1 cellular context compared by ENCODE assay signal in genomic region chrX:150959557-150959956, GRCh38.
TF ChIP-seq lines count a peak whose summit lies in the region.

No MANE protein-coding gene starts in this region.

TF ChIP-seq in GM12878, 131 proteins besides CTCF, POLR2A, EP300 and RAD21 (continued from another document):
- TF ChIP-seq, protein P1, sequence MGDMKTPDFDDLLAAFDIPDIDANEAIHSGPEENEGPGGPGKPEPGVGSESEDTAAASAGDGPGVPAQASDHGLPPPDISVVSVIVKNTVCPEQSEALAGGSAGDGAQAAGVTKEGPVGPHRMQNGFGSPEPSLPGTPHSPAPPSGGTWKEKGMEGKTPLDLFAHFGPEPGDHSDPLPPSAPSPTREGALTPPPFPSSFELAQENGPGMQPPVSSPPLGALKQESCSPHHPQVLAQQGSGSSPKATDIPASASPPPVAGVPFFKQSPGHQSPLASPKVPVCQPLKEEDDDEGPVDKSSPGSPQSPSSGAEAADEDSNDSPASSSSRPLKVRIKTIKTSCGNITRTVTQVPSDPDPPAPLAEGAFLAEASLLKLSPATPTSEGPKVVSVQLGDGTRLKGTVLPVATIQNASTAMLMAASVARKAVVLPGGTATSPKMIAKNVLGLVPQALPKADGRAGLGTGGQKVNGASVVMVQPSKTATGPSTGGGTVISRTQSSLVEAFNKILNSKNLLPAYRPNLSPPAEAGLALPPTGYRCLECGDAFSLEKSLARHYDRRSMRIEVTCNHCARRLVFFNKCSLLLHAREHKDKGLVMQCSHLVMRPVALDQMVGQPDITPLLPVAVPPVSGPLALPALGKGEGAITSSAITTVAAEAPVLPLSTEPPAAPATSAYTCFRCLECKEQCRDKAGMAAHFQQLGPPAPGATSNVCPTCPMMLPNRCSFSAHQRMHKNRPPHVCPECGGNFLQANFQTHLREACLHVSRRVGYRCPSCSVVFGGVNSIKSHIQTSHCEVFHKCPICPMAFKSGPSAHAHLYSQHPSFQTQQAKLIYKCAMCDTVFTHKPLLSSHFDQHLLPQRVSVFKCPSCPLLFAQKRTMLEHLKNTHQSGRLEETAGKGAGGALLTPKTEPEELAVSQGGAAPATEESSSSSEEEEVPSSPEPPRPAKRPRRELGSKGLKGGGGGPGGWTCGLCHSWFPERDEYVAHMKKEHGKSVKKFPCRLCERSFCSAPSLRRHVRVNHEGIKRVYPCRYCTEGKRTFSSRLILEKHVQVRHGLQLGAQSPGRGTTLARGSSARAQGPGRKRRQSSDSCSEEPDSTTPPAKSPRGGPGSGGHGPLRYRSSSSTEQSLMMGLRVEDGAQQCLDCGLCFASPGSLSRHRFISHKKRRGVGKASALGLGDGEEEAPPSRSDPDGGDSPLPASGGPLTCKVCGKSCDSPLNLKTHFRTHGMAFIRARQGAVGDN (IDR thresholded peaks at IDR 0.05) = no peak
- no peak for TF ChIP-seq GATAD2B (conservative IDR thresholded peaks at IDR 0.05; ENCODE audit: low read depth)
- no peak for TF ChIP-seq ETV6 (conservative IDR thresholded peaks at IDR 0.05 in 1 of 2, IDR thresholded peaks at IDR 0.05 in 1 of 2; ENCODE audit: borderline replicate concordance in 1 of 2, low read depth in 1 of 2)
- TF ChIP-seq GABPA (IDR thresholded peaks at IDR 0.05; ENCODE audit: low read depth) = no peak
- no peak for TF ChIP-seq CHD4 (IDR thresholded peaks at IDR 0.05)
- no peak for TF ChIP-seq NR2C2 (IDR thresholded peaks at IDR 0.05; ENCODE audit: borderline replicate concordance, control insufficient read depth, insufficient read length, low read depth)
- no peak for TF ChIP-seq MEF2A (IDR thresholded peaks at IDR 0.05; ENCODE audit: insufficient read depth, low read depth, low read length)
- TF ChIP-seq, protein P2, sequence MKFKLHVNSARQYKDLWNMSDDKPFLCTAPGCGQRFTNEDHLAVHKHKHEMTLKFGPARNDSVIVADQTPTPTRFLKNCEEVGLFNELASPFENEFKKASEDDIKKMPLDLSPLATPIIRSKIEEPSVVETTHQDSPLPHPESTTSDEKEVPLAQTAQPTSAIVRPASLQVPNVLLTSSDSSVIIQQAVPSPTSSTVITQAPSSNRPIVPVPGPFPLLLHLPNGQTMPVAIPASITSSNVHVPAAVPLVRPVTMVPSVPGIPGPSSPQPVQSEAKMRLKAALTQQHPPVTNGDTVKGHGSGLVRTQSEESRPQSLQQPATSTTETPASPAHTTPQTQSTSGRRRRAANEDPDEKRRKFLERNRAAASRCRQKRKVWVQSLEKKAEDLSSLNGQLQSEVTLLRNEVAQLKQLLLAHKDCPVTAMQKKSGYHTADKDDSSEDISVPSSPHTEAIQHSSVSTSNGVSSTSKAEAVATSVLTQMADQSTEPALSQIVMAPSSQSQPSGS (IDR thresholded peaks at IDR 0.05; ENCODE audit: low read length) = no peak
- no peak for TF ChIP-seq ZNF592 (IDR thresholded peaks at IDR 0.05)
- no peak for TF ChIP-seq CREM (IDR thresholded peaks at IDR 0.05; ENCODE audit: low read depth)
- TF ChIP-seq, protein P3, sequence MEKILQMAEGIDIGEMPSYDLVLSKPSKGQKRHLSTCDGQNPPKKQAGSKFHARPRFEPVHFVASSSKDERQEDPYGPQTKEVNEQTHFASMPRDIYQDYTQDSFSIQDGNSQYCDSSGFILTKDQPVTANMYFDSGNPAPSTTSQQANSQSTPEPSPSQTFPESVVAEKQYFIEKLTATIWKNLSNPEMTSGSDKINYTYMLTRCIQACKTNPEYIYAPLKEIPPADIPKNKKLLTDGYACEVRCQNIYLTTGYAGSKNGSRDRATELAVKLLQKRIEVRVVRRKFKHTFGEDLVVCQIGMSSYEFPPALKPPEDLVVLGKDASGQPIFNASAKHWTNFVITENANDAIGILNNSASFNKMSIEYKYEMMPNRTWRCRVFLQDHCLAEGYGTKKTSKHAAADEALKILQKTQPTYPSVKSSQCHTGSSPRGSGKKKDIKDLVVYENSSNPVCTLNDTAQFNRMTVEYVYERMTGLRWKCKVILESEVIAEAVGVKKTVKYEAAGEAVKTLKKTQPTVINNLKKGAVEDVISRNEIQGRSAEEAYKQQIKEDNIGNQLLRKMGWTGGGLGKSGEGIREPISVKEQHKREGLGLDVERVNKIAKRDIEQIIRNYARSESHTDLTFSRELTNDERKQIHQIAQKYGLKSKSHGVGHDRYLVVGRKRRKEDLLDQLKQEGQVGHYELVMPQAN (conservative IDR thresholded peaks at IDR 0.05) = no peak
